Comparison of ENCODE assay signal across 26 cellular contexts in the genomic region with DNA sequence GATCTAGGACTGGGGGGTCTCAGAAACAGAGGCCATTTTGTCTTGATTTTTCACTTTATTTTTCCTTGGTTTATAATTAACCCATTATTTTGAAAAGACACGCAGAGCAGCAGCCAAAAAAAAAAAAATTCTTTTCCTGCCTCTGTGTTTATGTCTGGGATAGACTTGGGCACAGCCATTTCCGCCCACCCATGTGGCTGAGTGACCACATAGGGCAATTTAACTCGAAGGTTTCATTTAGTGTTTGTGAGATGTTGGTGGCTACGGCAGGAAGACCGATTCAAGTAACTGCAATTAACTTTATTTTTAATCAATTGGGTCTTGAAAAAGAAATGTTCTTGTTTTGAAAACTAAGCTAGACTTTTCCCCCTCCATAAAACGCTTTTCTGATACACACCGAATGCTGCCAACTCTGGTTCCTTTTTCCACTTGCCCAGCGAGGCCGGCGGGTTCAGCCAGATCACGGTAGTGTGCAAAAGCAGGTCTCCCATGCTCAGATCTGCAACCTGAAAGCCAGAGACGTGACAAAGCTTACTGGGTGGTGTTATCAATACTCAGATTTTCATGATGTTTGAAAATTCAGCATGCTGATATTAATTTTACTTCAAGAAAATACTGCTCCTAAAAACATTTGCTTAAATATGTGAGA.
"Had no signal": no experiment of that assay in that cellular context is flagged by ENCODE, and none has a peak within 500 bp of the region (broad histone marks: within the 10 kb centered on the region; RNA-seq: fewer than 3 reads in every experiment).

No MANE protein-coding gene starts in this region.

- DNase-seq: activated CD4-positive, alpha-beta T cell treated with anti-CD3 and anti-CD28 coated beads for 1 hour; activated CD4-positive, alpha-beta T cell treated with anti-CD3 and anti-CD28 coated beads, Interleukin-2, amount 50 U/mL, for 1 hour; activated gamma-delta T cell; activated naive CD4-positive, alpha-beta T cell treated with anti-CD3 and anti-CD28 coated beads, Interleukin-2, amount 50 U/mL, for 16 hours; activated T-cell treated with anti-CD3 and anti-CD28 coated beads for 4 hours; amniotic stem cell; brain microvascular endothelial cell; cortex of kidney; left lung; mesendoderm; ovary; retina; sigmoid colon; small intestine; stimulated activated CD4-positive, alpha-beta T cell treated with anti-CD3 and anti-CD28 coated beads, Interleukin-4, amount 100 ng/mL, for 24 hours; stimulated activated naive CD8-positive, alpha-beta T cell treated with anti-CD3 and anti-CD28 coated beads, Interleukin-15, amount 100 ng/mL, for 72 hours; substantia nigra; T-helper 2 cell; tibial artery; upper lobe of right lung had no signal

- H3K27ac ChIP-seq: brain microvascular endothelial cell, epithelial cell of prostate, left lung, ovary, sigmoid colon, tibial artery, upper lobe of right lung had no signal

- H3K36me3 ChIP-seq: left lung, ovary, sigmoid colon, tibial artery, upper lobe of right lung had no signal

- H3K4me3 Mint-ChIP-seq: activated T-helper 1 cell treated with anti-CD3 and anti-CD28 coated beads, Interleukin-12 subunit alpha, Interleukin-12 subunit beta, Interleukin-2, Interleukin-4 antibody, amounts not matched to agents 30 ng/mL and 10 ng/mL and 1 ng/mL, durations not matched to agents 14 hours and 24 hours and 36 hours; natural killer cell treated with Interleukin-12 subunit alpha and Interleukin-12 subunit beta and Interleukin-15 and Interleukin-18, amount 100 ng/mL, for 72 hours; stimulated activated memory B cell treated with anti-CD40 and anti-IgM and Interleukin-4, amounts not matched to agents 10 μg/mL and 1 μg/mL and 100 μg/mL, for 72 hours; stimulated activated naive CD8-positive, alpha-beta T cell treated with anti-CD3 and anti-CD28 coated beads, Interleukin-15, amount 100 ng/mL, for 72 hours had no signal

- H3K27me3 Mint-ChIP-seq: progenitor cell of endocrine pancreas; stimulated activated naive CD8-positive, alpha-beta T cell treated with anti-CD3 and anti-CD28 coated beads, Interleukin-15, amount 100 ng/mL, for 72 hours had no signal

- H3K27me3 ChIP-seq: brain microvascular endothelial cell, left lung, ovary, sigmoid colon, tibial artery, upper lobe of right lung had no signal

- H3K4me1 ChIP-seq: sigmoid colon, tibial artery had no signal

- H3K9me3 ChIP-seq: left lung, ovary, sigmoid colon, tibial artery, upper lobe of right lung had no signal

- H3K4me3 ChIP-seq: left lung, lung, ovary, sigmoid colon, tibial artery, upper lobe of right lung had no signal

- ATAC-seq: left lung; natural killer cell treated with Interleukin-12 subunit alpha and Interleukin-12 subunit beta and Interleukin-15 and Interleukin-18, amount 100 ng/mL, for 72 hours; stimulated activated memory B cell treated with anti-CD40 and anti-IgM and Interleukin-4, amounts not matched to agents 10 μg/mL and 1 μg/mL and 100 μg/mL, for 72 hours; stimulated activated naive CD8-positive, alpha-beta T cell treated with anti-CD3 and anti-CD28 coated beads, Interleukin-15, amount 100 ng/mL, for 72 hours; upper lobe of right lung had no signal

- H3K36me3 Mint-ChIP-seq: stimulated activated memory B cell treated with anti-CD40 and anti-IgM and Interleukin-4, amounts not matched to agents 10 μg/mL and 1 μg/mL and 100 μg/mL, for 72 hours had no signal

- H3K27ac Mint-ChIP-seq: activated T-helper 1 cell treated with anti-CD3 and anti-CD28 coated beads, Interleukin-12 subunit alpha, Interleukin-12 subunit beta, Interleukin-2, Interleukin-4 antibody, amounts not matched to agents 30 ng/mL and 10 ng/mL and 1 ng/mL, durations not matched to agents 14 hours and 24 hours and 36 hours; natural killer cell treated with Interleukin-12 subunit alpha and Interleukin-12 subunit beta and Interleukin-15 and Interleukin-18, amount 100 ng/mL, for 72 hours; progenitor cell of endocrine pancreas; stimulated activated memory B cell treated with anti-CD40 and anti-IgM and Interleukin-4, amounts not matched to agents 10 μg/mL and 1 μg/mL and 100 μg/mL, for 72 hours; stimulated activated naive CD8-positive, alpha-beta T cell treated with anti-CD3 and anti-CD28 coated beads, Interleukin-15, amount 100 ng/mL, for 72 hours had no signal

- H3K9me3 Mint-ChIP-seq: activated T-helper 1 cell treated with anti-CD3 and anti-CD28 coated beads, Interleukin-12 subunit alpha, Interleukin-12 subunit beta, Interleukin-2, Interleukin-4 antibody, amounts not matched to agents 30 ng/mL and 10 ng/mL and 1 ng/mL, durations not matched to agents 14 hours and 24 hours and 36 hours; natural killer cell treated with Interleukin-12 subunit alpha and Interleukin-12 subunit beta and Interleukin-15 and Interleukin-18, amount 100 ng/mL, for 72 hours; stimulated activated memory B cell treated with anti-CD40 and anti-IgM and Interleukin-4, amounts not matched to agents 10 μg/mL and 1 μg/mL and 100 μg/mL, for 72 hours; stimulated activated naive CD8-positive, alpha-beta T cell treated with anti-CD3 and anti-CD28 coated beads, Interleukin-15, amount 100 ng/mL, for 72 hours had no signal
